Comparison of ENCODE assay signal across 21 cellular contexts in genomic region chr5:93117753-93118531, GRCh38.
A peak's percentile ranks its signal among the peaks of the same experiment; 100 is the strongest.
DNase-seq lines count a peak whose midpoint lies in the region; ATAC-seq and TF ChIP-seq lines count a peak whose summit lies in the region.
"Had no signal": no experiment of that assay in that cellular context is flagged by ENCODE, and none has a peak within 500 bp of the region (broad histone marks: within the 10 kb centered on the region; RNA-seq: fewer than 3 reads in every experiment).

No MANE protein-coding gene starts in this region.

- no peaks in the 10 kb centered on the region for H4K20me1 ChIP-seq in SK-N-SH (ENCODE audit: insufficient read depth)

- peak overlapping the region; percentile 71 for H2AFZ ChIP-seq in SK-N-SH (ENCODE audit: low read depth)

- H3K4me3 ChIP-seq in SK-N-SH (ENCODE audit: low read depth in 2 of 2, low read length in 1 of 2), result no peak overlapping the region
- H3K4me3 ChIP-seq: K562, SJCRH30 had no signal

- H3K9me3 ChIP-seq in SK-N-SH, result no peaks in the 10 kb centered on the region
- H3K9me3 ChIP-seq: SJCRH30 had no signal

- CTCF ChIA-PET in SK-N-SH (lab: Yijun Ruan, JAX), result no interaction called here

- 48% methylated on average over 2 of the region's 2 CpGs for WGBS in SK-N-SH (ENCODE audit: low lambda C conversion rate)

- H3K36me3 ChIP-seq in SK-N-SH (replicated peaks in 1 of 2; ENCODE audit: control insufficient read depth in 1 of 2, insufficient read depth in 2 of 2, low read length in 1 of 2), result no peaks in the 10 kb centered on the region
- H3K36me3 ChIP-seq: SJCRH30 had no signal

- TF ChIP-seq EP300 in SK-N-SH (IDR thresholded peaks at IDR 0.05; ENCODE audit: borderline replicate concordance in 1 of 2, low read depth in 1 of 2, low read length in 1 of 2), result no peak

- H3K79me2 ChIP-seq in SK-N-SH (ENCODE audit: insufficient read depth), result no peaks in the 10 kb centered on the region

- peak; percentile 53 for DNase-seq in HCEC 1CT
- DNase-seq in SK-N-SH, result no peak
- DNase-seq in epithelial cell of prostate (ENCODE audit: low read depth, low spot score), result no peak
- DNase-seq in non-pigmented ciliary epithelial cell (ENCODE audit: low read depth), result peak; percentile 45
- DNase-seq in RKO (ENCODE audit: low spot score), result no peak
- DNase-seq in GDM1 (lab: John Stamatoyannopoulos, UW), result no peak
- DNase-seq: activated CD4-positive, alpha-beta T cell treated with anti-CD3 and anti-CD28 coated beads, Interleukin-2, amount 10 ng/mL, durations not matched to agents 24 days and 14 days; activated CD8-positive, alpha-beta memory T cell treated with anti-CD3 and anti-CD28 coated beads, Interleukin-2, amount 10 ng/mL, durations not matched to agents 7 days and 5 days; activated naive CD8-positive, alpha-beta T cell treated with anti-CD3 and anti-CD28 coated beads for 36 hours; AML-193; CD8-positive, alpha-beta memory T cell; DMS79; NCI-H2171; OCI-M1; SJCRH30; stimulated activated CD4-positive, alpha-beta T cell treated with anti-CD3 and anti-CD28 coated beads, Interleukin-15, amount 100 ng/mL, for 24 hours; substantia nigra; T-helper 17 cell had no signal

- H3K4me2 ChIP-seq in SK-N-SH, result peak overlapping the region; percentile 36; the same call in 1 of the 2 replicates

- no peak for TF ChIP-seq CTCF in SK-N-SH (IDR thresholded peaks at IDR 0.05)

- POLR2A ChIA-PET in SK-N-SH (lab: Yijun Ruan, JAX), result no interaction called here

- peak overlapping the region; percentile 24; the same call in 1 of the 2 replicates for H3K9ac ChIP-seq in SK-N-SH

- H3K27me3 ChIP-seq in SK-N-SH (ENCODE audit: insufficient read depth), result no peaks in the 10 kb centered on the region
- H3K27me3 ChIP-seq: SJCRH30 had no signal

- peaks cover 3 to 12% of the 10 kb centered on the region in 2 experiments; a peak in 2 of 4 replicates for H3K4me1 ChIP-seq in SK-N-SH (ENCODE audit: control insufficient read depth in 1 of 2, insufficient read depth in 2 of 2, low read depth in 1 of 2, low read length in 1 of 2)
- H3K4me1 ChIP-seq: SJCRH30 had no signal

- H3K9me2 ChIP-seq in SK-N-SH, result no peaks in the 10 kb centered on the region

- H3K27ac ChIP-seq in SK-N-SH (ENCODE audit: low read depth in 2 of 2, low read length in 1 of 2), result peak overlapping the region in 1 of 2 experiments; percentile 38; a peak in 2 of 4 replicates
- peak overlapping the region; percentile 20 for H3K27ac ChIP-seq in epithelial cell of prostate
- H3K27ac ChIP-seq: SJCRH30 had no signal

- ATAC-seq in GM21528 (IDR thresholded peaks at IDR 0.05; ENCODE audit: low FRiP score, unreplicated experiment) (no peak), GM19397 (IDR thresholded peaks at IDR 0.05; ENCODE audit: unreplicated experiment) (no peak)
- ATAC-seq: activated CD8-positive, alpha-beta memory T cell treated with anti-CD3 and anti-CD28 coated beads, Interleukin-2, amount 10 ng/mL, durations not matched to agents 7 days and 5 days; K562; T-helper 17 cell had no signal

- no peak for TF ChIP-seq RAD21 in SK-N-SH (IDR thresholded peaks at IDR 0.05; ENCODE audit: low read length)

- peaks cover 3% of the 10 kb centered on the region for H3F3A ChIP-seq in SK-N-SH (replicated peaks; ENCODE audit: insufficient read depth)

TF ChIP-seq in SK-N-SH, 30 proteins besides CTCF, POLR2A, EP300 and RAD21:
- TF ChIP-seq NFIC (IDR thresholded peaks at IDR 0.05; ENCODE audit: borderline replicate concordance) (no peak), RFX5 (IDR thresholded peaks at IDR 0.05; ENCODE audit: low read length) (no peak), TAF1 (IDR thresholded peaks at IDR 0.05; ENCODE audit: borderline replicate concordance, low read depth, low read length) (no peak), GABPA (IDR thresholded peaks at IDR 0.05; ENCODE audit: low read depth) (no peak)

Comparison
In these comparisons a context has a peak if more than half of its experiments do, and no peak if none do; other contexts are left out.
1. DNase-seq: peak in HCEC 1CT (single experiment) and non-pigmented ciliary epithelial cell (single experiment); none in SK-N-SH (single experiment), epithelial cell of prostate (single experiment), RKO (single experiment) and GDM1 (single experiment).